8 cellular contexts compared by ENCODE assay signal in genomic region chr2:140586379-140586778, GRCh38.
DNase-seq lines count a peak whose midpoint lies in the region; ATAC-seq and TF ChIP-seq lines count a peak whose summit lies in the region.

No MANE protein-coding gene starts in this region.

- H3K4me1 ChIP-seq in NT2/D1 (ENCODE audit: insufficient read depth, insufficient read length) = no peaks in the 10 kb centered on the region

- ATAC-seq in GM18520 (IDR thresholded peaks at IDR 0.05; ENCODE audit: unreplicated experiment) (peak; percentile 93), HG02981 (IDR thresholded peaks at IDR 0.05; ENCODE audit: unreplicated experiment) (peak; percentile 99)

- TF ChIP-seq CTCF in 22Rv1 (IDR thresholded peaks at IDR 0.05) = peak; percentile 54

- no peak overlapping the region for H3K27ac ChIP-seq in 22Rv1

- no peaks in the 10 kb centered on the region for H3K9me3 ChIP-seq in NT2/D1 (ENCODE audit: insufficient read depth, low read length)

- H3K4me3 ChIP-seq in NT2/D1 (ENCODE audit: insufficient read length, low read depth) = no peak overlapping the region

- H3K9ac ChIP-seq in NT2/D1 (ENCODE audit: insufficient read length, low read depth) = no peak overlapping the region

- H3K27me3 ChIP-seq in NT2/D1 (ENCODE audit: insufficient read depth, insufficient read length) = no peaks in the 10 kb centered on the region

- no peaks in the 10 kb centered on the region for H3K36me3 ChIP-seq in NT2/D1 (ENCODE audit: insufficient read depth, insufficient read length, low read length)

- peak; percentile 38 for DNase-seq in NT2/D1 (ENCODE audit: low read depth, low spot score)
- DNase-seq in germinal center (ENCODE audit: low spot score) = peak; percentile 2
- DNase-seq in stimulated activated naive CD4-positive, alpha-beta T cell (lab: John Stamatoyannopoulos, UW) = no peak
- no peak for DNase-seq in activated gamma-delta T cell treated with Interleukin-2 at 50 U/mL for 16 hours
- no peak for DNase-seq in cerebellum (ENCODE audit: low spot score)

Comparison
In these comparisons a context has a peak if more than half of its experiments do, and no peak if none do; other contexts are left out.
1. DNase-seq: peak in NT2/D1 (single experiment) and germinal center (single experiment); none in stimulated activated naive CD4-positive, alpha-beta T cell (0 of 6), activated gamma-delta T cell treated with Interleukin-2 at 50 U/mL for 16 hours (single experiment) and cerebellum (single experiment).